8 cellular contexts compared by ENCODE assay signal in the genomic region with DNA sequence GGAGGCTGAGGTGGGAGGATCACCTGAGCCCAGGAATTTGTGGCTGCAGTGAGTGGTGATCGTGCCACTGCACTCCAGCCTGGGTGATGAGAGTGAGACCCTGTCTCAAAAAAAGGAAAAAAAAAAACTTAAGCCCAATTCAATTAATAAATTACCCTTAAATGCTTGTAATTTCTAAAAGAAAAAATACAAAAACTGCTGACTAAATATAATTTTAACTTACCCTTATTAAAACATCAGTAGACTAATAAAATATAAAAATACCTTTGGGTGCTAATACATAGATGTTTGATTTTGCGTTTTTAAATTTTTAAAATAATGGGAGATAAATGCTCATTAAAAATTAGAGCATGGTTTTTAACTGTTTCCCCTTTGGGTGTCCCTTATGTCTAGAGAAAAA.
"Had no signal": no experiment of that assay in that cellular context is flagged by ENCODE, and none has a peak within 500 bp of the region (broad histone marks: within the 10 kb centered on the region; RNA-seq: fewer than 3 reads in every experiment).

No MANE protein-coding gene starts in this region.

- DNase-seq: GDM1, GF-D8 had no signal

- FAIRE-seq: G401.6, GM12878, GM12891, GM12892, GM18507, GM19239 had no signal

- H3K4me3 ChIP-seq: GM12878 had no signal

- ATAC-seq: GM12878 had no signal
